ENCODE assay signal across 26 cellular contexts in the genomic region with DNA sequence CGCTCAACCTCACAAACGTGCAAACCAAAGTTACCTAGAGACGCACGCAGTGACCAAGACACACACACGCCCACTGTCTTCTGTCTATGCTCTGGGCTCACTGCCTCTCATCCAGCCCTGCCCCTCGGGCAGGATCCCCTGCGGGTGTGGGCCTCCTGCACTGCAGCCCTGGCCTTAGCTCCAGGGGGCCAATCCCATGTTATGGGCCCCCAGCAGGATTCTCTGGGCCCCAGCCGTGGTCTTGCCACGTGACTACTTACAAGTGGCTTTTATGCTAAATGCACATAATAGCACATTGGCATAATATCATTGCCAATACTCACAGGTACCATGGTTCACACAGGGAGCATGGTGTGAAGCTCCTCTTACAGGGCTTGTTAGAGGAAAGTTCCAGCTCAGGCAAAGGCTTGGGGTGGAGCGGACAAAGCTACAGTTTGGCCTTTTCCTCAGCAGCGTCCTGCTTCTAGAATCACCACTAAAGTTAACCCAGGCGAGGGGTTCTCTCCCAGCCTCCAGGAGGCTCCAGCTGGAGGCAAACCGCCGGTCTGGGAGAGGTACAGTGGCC. TPM values are rescaled to one million over a fixed set of nuclear protein-coding genes. Genes with fewer than 3 reads are reported as not detected.
"Had no signal": no experiment of that assay in that cellular context is flagged by ENCODE, and none has a peak within 500 bp of the region (broad histone marks: within the 10 kb centered on the region; RNA-seq: fewer than 3 reads in every experiment).

No MANE protein-coding gene starts in this region.

- H3K27me3 ChIP-seq: ascending aorta, body of pancreas, Peyer's patch had no signal

- DNase-seq: activated B cell treated with CpG ODN at 0.5 μM for 24 hours; activated CD4-positive, alpha-beta T cell treated with anti-CD3 and anti-CD28 coated beads for 1 hour; activated CD4-positive, alpha-beta T cell treated with anti-CD3 and anti-CD28 coated beads, Interleukin-2, amount 10 ng/mL, durations not matched to agents 24 days and 14 days; activated CD4-positive, alpha-beta T cell treated with anti-CD3 and anti-CD28 coated beads, Interleukin-2, amount 50 U/mL, for 48 hours; activated CD8-positive, alpha-beta memory T cell treated with anti-CD3 and anti-CD28 coated beads, Interleukin-2, amount 10 ng/mL, durations not matched to agents 7 days and 5 days; activated effector memory CD4-positive, alpha-beta T cell treated with anti-CD3 and anti-CD28 coated beads, Interleukin-2, amount 50 U/mL, for 16 hours; activated naive CD4-positive, alpha-beta T cell treated with Interleukin-2 at 50 U/mL for 16 hours; activated naive CD8-positive, alpha-beta T cell treated with anti-CD3 and anti-CD28 coated beads, Interleukin-2, amount 50 U/mL, for 24 hours; activated T-cell treated with anti-CD3 and anti-CD28 coated beads, Interleukin-2, amount 50 U/mL, for 4 hours; amniotic stem cell; body of pancreas; MM.1S; NCI-H1105 treated with DMSO at 0.1 percent for 48 hours; NCI-H1694 treated with DMSO at 0.1 percent for 48 hours; NCI-H2029 treated with DMSO at 0.1 percent for 48 hours; NCI-H510A treated with DMSO at 0.1 percent for 48 hours; Peyer's patch; SHP77; T-helper 9 cell had no signal

- H3K9me3 ChIP-seq: ascending aorta, body of pancreas, Peyer's patch, SJSA1 had no signal

- H3K4me1 ChIP-seq: ascending aorta, body of pancreas, Peyer's patch, SJSA1 had no signal

- H3K9me3 Mint-ChIP-seq: activated B cell treated with CpG ODN at 0.5 μM for 24 hours; activated CD4-positive, alpha-beta T cell treated with anti-CD3 and anti-CD28 coated beads, Interleukin-2, amount 10 ng/mL, durations not matched to agents 24 days and 14 days; activated naive CD4-positive, alpha-beta T cell treated with anti-CD3 and anti-CD28 coated beads, Interleukin-2, amount 50 U/mL, for 72 hours; activated naive CD8-positive, alpha-beta T cell treated with anti-CD3 and anti-CD28 coated beads, Interleukin-2, amount 50 U/mL, for 24 hours; activated T-cell treated with anti-CD3 and anti-CD28 coated beads, Interleukin-2, amount 50 U/mL, for 4 hours; T-helper 1 cell treated with Interleukin-12 subunit alpha and Interleukin-12 subunit beta and Interleukin-4 antibody, amounts not matched to agents 30 μg/mL and 1 μg/mL, for 36 hours had no signal

- H3K36me3 ChIP-seq: ascending aorta, Peyer's patch, SJSA1 had no signal

- H3K4me3 ChIP-seq: ascending aorta, body of pancreas, Peyer's patch, SJSA1 had no signal

- H3K4me3 Mint-ChIP-seq: activated B cell treated with CpG ODN at 0.5 μM for 24 hours; activated CD4-positive, alpha-beta T cell treated with anti-CD3 and anti-CD28 coated beads, Interleukin-2, amount 10 ng/mL, durations not matched to agents 24 days and 14 days; activated CD8-positive, alpha-beta memory T cell treated with anti-CD3 and anti-CD28 coated beads, Interleukin-2, amount 10 ng/mL, durations not matched to agents 7 days and 5 days; activated naive CD8-positive, alpha-beta T cell treated with anti-CD3 and anti-CD28 coated beads, Interleukin-2, amount 50 U/mL, for 24 hours; activated T-cell treated with anti-CD3 and anti-CD28 coated beads, Interleukin-2, amount 50 U/mL, for 4 hours; T-helper 1 cell treated with Interleukin-12 subunit alpha and Interleukin-12 subunit beta and Interleukin-4 antibody, amounts not matched to agents 30 μg/mL and 1 μg/mL, for 36 hours had no signal

- H3K27ac ChIP-seq: ascending aorta, body of pancreas, Peyer's patch, RWPE1, SJSA1 had no signal

- FAIRE-seq: TTC549 had no signal

- H3K36me3 Mint-ChIP-seq: activated CD8-positive, alpha-beta memory T cell treated with anti-CD3 and anti-CD28 coated beads, Interleukin-2, amount 10 ng/mL, durations not matched to agents 7 days and 5 days; activated naive CD4-positive, alpha-beta T cell treated with anti-CD3 and anti-CD28 coated beads, Interleukin-2, amount 50 U/mL, for 72 hours had no signal

- ATAC-seq: activated CD8-positive, alpha-beta memory T cell treated with anti-CD3 and anti-CD28 coated beads, Interleukin-2, amount 10 ng/mL, durations not matched to agents 7 days and 5 days; activated naive CD4-positive, alpha-beta T cell treated with anti-CD3 and anti-CD28 coated beads, Interleukin-2, amount 50 U/mL, for 72 hours; activated naive CD8-positive, alpha-beta T cell treated with anti-CD3 and anti-CD28 coated beads, Interleukin-2, amount 50 U/mL, for 24 hours; activated T-cell treated with anti-CD3 and anti-CD28 coated beads, Interleukin-2, amount 50 U/mL, for 4 hours; body of pancreas; SK-N-SH treated with all-trans-retinoic acid at 6 μM for 48 hours had no signal

- H3K27ac Mint-ChIP-seq: activated B cell treated with CpG ODN at 0.5 μM for 24 hours; activated CD4-positive, alpha-beta T cell treated with anti-CD3 and anti-CD28 coated beads, Interleukin-2, amount 10 ng/mL, durations not matched to agents 24 days and 14 days; activated CD8-positive, alpha-beta memory T cell treated with anti-CD3 and anti-CD28 coated beads, Interleukin-2, amount 10 ng/mL, durations not matched to agents 7 days and 5 days; activated naive CD8-positive, alpha-beta T cell treated with anti-CD3 and anti-CD28 coated beads, Interleukin-2, amount 50 U/mL, for 24 hours; T-helper 1 cell treated with Interleukin-12 subunit alpha and Interleukin-12 subunit beta and Interleukin-4 antibody, amounts not matched to agents 30 μg/mL and 1 μg/mL, for 36 hours had no signal

RNA-seq across cellular contexts. Expression of a gene that starts 39.3 kb away (rescaled TPM):
- total RNA-seq: activated B cell treated with CpG ODN at 0.5 μM for 24 hours; activated CD4-positive, alpha-beta T cell treated with anti-CD3 and anti-CD28 coated beads, Interleukin-2, amount 10 ng/mL, durations not matched to agents 24 days and 14 days; activated CD8-positive, alpha-beta memory T cell treated with anti-CD3 and anti-CD28 coated beads, Interleukin-2, amount 10 ng/mL, durations not matched to agents 7 days and 5 days; activated naive CD4-positive, alpha-beta T cell treated with anti-CD3 and anti-CD28 coated beads, Interleukin-2, amount 50 U/mL, for 72 hours; activated T-cell treated with anti-CD3 and anti-CD28 coated beads, Interleukin-2, amount 50 U/mL, for 4 hours; ascending aorta; Peyer's patch; SJSA1 had no signal
